In genomic region chr7:12638851-12639467, GRCh38 we compare ENCODE assay signal across 9 cellular contexts. TPM values are rescaled to one million over a fixed set of nuclear protein-coding genes. Genes with fewer than 3 reads are reported as not detected.
DNase-seq lines count a peak whose midpoint lies in the region; ATAC-seq and TF ChIP-seq lines count a peak whose summit lies in the region.
"Had no signal": no experiment of that assay in that cellular context is flagged by ENCODE, and none has a peak within 500 bp of the region (broad histone marks: within the 10 kb centered on the region; RNA-seq: fewer than 3 reads in every experiment).

No MANE protein-coding gene starts in this region.

- H3K9me3 ChIP-seq in gastrocnemius medialis, result no peaks in the 10 kb centered on the region
- H3K9me3 ChIP-seq in effector memory CD4-positive, alpha-beta T cell (ENCODE audit: control insufficient read depth, low read length), result no peaks in the 10 kb centered on the region
- H3K9me3 ChIP-seq: SJSA1 had no signal

- H3K4me1 ChIP-seq in gastrocnemius medialis, result no peaks in the 10 kb centered on the region
- no peaks in the 10 kb centered on the region for H3K4me1 ChIP-seq in effector memory CD4-positive, alpha-beta T cell (ENCODE audit: control insufficient read depth, insufficient read depth, low read length, poor library complexity, severe bottlenecking)

- ATAC-seq in GM19395 (IDR thresholded peaks at IDR 0.05; ENCODE audit: unreplicated experiment), result peak; percentile 59
- ATAC-seq in gastrocnemius medialis, result no peak

- H3K27me3 ChIP-seq in gastrocnemius medialis, result no peaks in the 10 kb centered on the region
- no peaks in the 10 kb centered on the region for H3K27me3 ChIP-seq in effector memory CD4-positive, alpha-beta T cell (replicated peaks; ENCODE audit: control insufficient read depth, insufficient read depth, low read length, poor library complexity, severe bottlenecking)
- H3K27me3 ChIP-seq: SJSA1 had no signal

- TF ChIP-seq CTCF in LNCaP clone FGC (IDR thresholded peaks at IDR 0.05; ENCODE audit: control insufficient read depth, extremely low read depth, insufficient read depth), result peak; percentile 48
- TF ChIP-seq CTCF in foreskin fibroblast (IDR thresholded peaks at IDR 0.05; ENCODE audit: low read depth, low read length), result peak; percentile 34
- peak; percentile 17 to 68 (median 45) for TF ChIP-seq CTCF in gastrocnemius medialis (IDR thresholded peaks at IDR 0.05 in 4 of 5, conservative IDR thresholded peaks at IDR 0.05 in 1 of 5)

- peak; percentile 68 for DNase-seq in DMS114 treated with DMSO at 0.1 percent for 48 hours (lab: John Stamatoyannopoulos, UW; ENCODE audit: unreplicated experiment)
- no peak for DNase-seq in LNCaP clone FGC (ENCODE audit: low read depth)
- peak; percentile 27 for DNase-seq in SKM-1 (lab: John Stamatoyannopoulos, UW; ENCODE audit: unreplicated experiment)
- DNase-seq in foreskin fibroblast, result peak in 1 of 2 donors; percentile 50
- DNase-seq in gastrocnemius medialis, result no peak
- no peak for DNase-seq in COLO668 (lab: John Stamatoyannopoulos, UW; ENCODE audit: unreplicated experiment)
- DNase-seq in effector memory CD4-positive, alpha-beta T cell, result no peak

- TF ChIP-seq POLR2A in gastrocnemius medialis (IDR thresholded peaks at IDR 0.05), result no peak

- H3K36me3 ChIP-seq in gastrocnemius medialis, result no peaks in the 10 kb centered on the region
- H3K36me3 ChIP-seq in effector memory CD4-positive, alpha-beta T cell (ENCODE audit: control insufficient read depth, insufficient read depth, low read length), result no peaks in the 10 kb centered on the region
- H3K36me3 ChIP-seq: SJSA1 had no signal

- H3K4me3 ChIP-seq in LNCaP clone FGC (ENCODE audit: low read depth, low read length) (no peak overlapping the region), foreskin fibroblast (ENCODE audit: low read depth in 1 of 2, low read length in 2 of 2) (no peak overlapping the region), gastrocnemius medialis (no peak overlapping the region)
- no peak overlapping the region for H3K4me3 ChIP-seq in effector memory CD4-positive, alpha-beta T cell (ENCODE audit: insufficient read depth, low read depth, low read length, poor library complexity, severe bottlenecking)
- H3K4me3 ChIP-seq: SJSA1 had no signal

- intact Hi-C loops in gastrocnemius medialis (cut with DNase I; ENCODE audit: low total_unique reads), result loop anchor here (1.0 kb wide), 1 partner anchor 624 kb away; no protein-coding TSS in a partner anchor

- in situ Hi-C loops in gastrocnemius medialis (cut with MboI; ENCODE audit: low sequenced_read_pairs in 4 of 4), result loop anchor here in 3 of 4 donors (25.0 kb wide), 2 partner anchors 623 to 1823 kb away; no protein-coding TSS in a partner anchor

- no peak overlapping the region for H3K27ac ChIP-seq in gastrocnemius medialis
- H3K27ac ChIP-seq in effector memory CD4-positive, alpha-beta T cell (ENCODE audit: insufficient read depth, low read length, poor library complexity, severe bottlenecking), result no peak overlapping the region
- H3K27ac ChIP-seq: SJSA1 had no signal

RNA-seq across cellular contexts. Expression of gene ARL4A, which starts 48.5 kb away (rescaled TPM):
- 10 to 100 TPM in 2 of 4 donors, 1 to 10 TPM in 2; 8.6 to 20.4 (median 14.2) TPM for total RNA-seq in gastrocnemius medialis

Comparison
In these comparisons a context has a peak if more than half of its experiments do, and no peak if none do; other contexts are left out.
1. DNase-seq: peak in DMS114 treated with DMSO at 0.1 percent for 48 hours (single experiment) and SKM-1 (single experiment); none in LNCaP clone FGC (single experiment), gastrocnemius medialis (0 of 2), COLO668 (single experiment) and effector memory CD4-positive, alpha-beta T cell (0 of 3).
2. Peak in every context shown above with its lines, with median percentiles within 50 percentile points of each other: CTCF ChIP-seq.